In the genomic region with DNA sequence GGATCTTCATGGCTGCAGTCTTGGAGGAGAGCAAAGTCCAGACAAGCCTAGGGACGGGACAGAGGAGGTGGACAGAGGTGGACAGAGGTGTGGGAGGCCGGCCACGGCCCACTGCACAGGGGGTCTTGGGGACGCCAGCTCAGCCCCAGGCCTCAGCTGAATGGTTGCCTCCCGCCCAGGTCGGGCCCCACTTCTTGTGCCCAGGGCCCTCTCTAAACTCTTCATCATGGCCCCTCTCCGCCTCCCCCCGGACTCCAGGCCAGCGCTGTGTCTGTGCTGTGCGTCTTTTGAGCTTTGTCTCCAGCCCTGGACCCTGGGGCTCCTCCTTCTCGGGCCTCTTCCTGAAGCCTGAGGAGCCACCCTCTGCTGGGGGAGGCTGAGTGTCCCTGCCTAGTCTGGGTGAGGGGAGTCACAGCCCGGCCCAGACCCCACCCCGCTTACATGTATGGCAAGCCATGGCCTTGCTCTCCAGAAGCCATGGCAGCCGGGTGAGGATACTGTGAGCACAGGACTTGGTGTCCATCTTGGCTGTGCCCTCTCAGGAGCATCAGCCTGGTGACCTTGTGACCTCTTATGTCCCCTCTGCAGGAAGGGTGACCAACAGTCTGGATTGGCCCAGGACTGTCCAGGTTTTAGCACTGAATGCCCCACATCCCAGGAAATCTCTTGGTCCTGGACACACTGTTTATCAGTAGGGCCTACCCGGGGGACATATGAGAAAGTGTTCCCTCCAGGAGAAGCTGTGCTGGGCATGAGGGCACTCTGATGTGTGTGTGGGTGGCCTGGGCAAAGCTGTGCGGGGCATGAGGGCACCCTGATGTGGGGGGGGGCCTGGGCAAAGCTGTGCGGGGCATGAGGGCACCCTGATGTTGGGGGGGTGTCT, we compare ENCODE assay signal across 2 cellular contexts.
TF ChIP-seq lines count a peak whose summit lies in the region.

No MANE protein-coding gene starts in this region.

TF ChIP-seq in SK-N-SH, 30 proteins besides CTCF, POLR2A, EP300 and RAD21 (continued from another document):
- TF ChIP-seq ZBTB33 (IDR thresholded peaks at IDR 0.05; ENCODE audit: borderline replicate concordance, low read depth) (no peak), SIN3A (IDR thresholded peaks at IDR 0.05; ENCODE audit: borderline replicate concordance, low read depth, low read length) (no peak)
- TF ChIP-seq, protein P1, sequence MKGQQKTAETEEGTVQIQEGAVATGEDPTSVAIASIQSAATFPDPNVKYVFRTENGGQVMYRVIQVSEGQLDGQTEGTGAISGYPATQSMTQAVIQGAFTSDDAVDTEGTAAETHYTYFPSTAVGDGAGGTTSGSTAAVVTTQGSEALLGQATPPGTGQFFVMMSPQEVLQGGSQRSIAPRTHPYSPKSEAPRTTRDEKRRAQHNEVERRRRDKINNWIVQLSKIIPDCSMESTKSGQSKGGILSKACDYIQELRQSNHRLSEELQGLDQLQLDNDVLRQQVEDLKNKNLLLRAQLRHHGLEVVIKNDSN (IDR thresholded peaks at IDR 0.05; ENCODE audit: borderline replicate concordance, low read depth) = no peak

TF ChIP-seq in SK-N-SH treated with all-trans-retinoic acid at 6 μM for 48 hours, 23 proteins besides CTCF, POLR2A, EP300 and RAD21 (continued from another document):
- TF ChIP-seq POU6F1 (CRISPR knock-in tag; IDR thresholded peaks at IDR 0.05; ENCODE audit: borderline replicate concordance, low read depth) = no peak
- TF ChIP-seq ESRRG (CRISPR knock-in tag; IDR thresholded peaks at IDR 0.05) = no peak
- no peak for TF ChIP-seq SNAI2 (CRISPR knock-in tag; IDR thresholded peaks at IDR 0.05)
- no peak for TF ChIP-seq ZFP30 (CRISPR knock-in tag; IDR thresholded peaks at IDR 0.05)
- TF ChIP-seq ZFP3 (CRISPR knock-in tag; IDR thresholded peaks at IDR 0.05) = no peak
- no peak for TF ChIP-seq OSR1 (CRISPR knock-in tag; IDR thresholded peaks at IDR 0.05)
- TF ChIP-seq ZNF565 (CRISPR knock-in tag; conservative IDR thresholded peaks at IDR 0.05; ENCODE audit: low read depth) = no peak
- TF ChIP-seq CSRNP3 (CRISPR knock-in tag; IDR thresholded peaks at IDR 0.05) = no peak
- TF ChIP-seq ARNTL (CRISPR knock-in tag; IDR thresholded peaks at IDR 0.05; ENCODE audit: borderline replicate concordance, low read depth) = no peak
- no peak for TF ChIP-seq GLIS3 (CRISPR knock-in tag; IDR thresholded peaks at IDR 0.05)
